11 cellular contexts compared by ENCODE assay signal in genomic region chr19:34994643-34995471, GRCh38. TPM values are rescaled to one million over a fixed set of nuclear protein-coding genes. Genes with fewer than 3 reads are reported as not detected.
DNase-seq lines count a peak whose midpoint lies in the region; ATAC-seq, FAIRE-seq and TF ChIP-seq lines count a peak whose summit lies in the region.
"Had no signal": no experiment of that assay in that cellular context is flagged by ENCODE, and none has a peak within 500 bp of the region (broad histone marks: within the 10 kb centered on the region; RNA-seq: fewer than 3 reads in every experiment).

No MANE protein-coding gene starts in this region.

- peak; percentile 52 for ATAC-seq in left ventricle myocardium superior
- no peak for ATAC-seq in HG03354 (IDR thresholded peaks at IDR 0.05; ENCODE audit: poor library complexity, severe bottlenecking, unreplicated experiment)
- no peak for ATAC-seq in foreskin keratinocyte

- WGBS in sigmoid colon, 2 donors = 28 to 66% methylated on average over 16 of the region's 16 CpGs

- FAIRE-seq in RCC 7860 (lab: Jason Lieb, UNC) = no peak

- H3K36me3 ChIP-seq in sigmoid colon = no peaks in the 10 kb centered on the region

- no peaks in the 10 kb centered on the region for H3K9me3 ChIP-seq in sigmoid colon

- no peak for TF ChIP-seq POLR2A in sigmoid colon (IDR thresholded peaks at IDR 0.05)

- intact Hi-C loops in left ventricle myocardium superior (cut with micrococcal nuclease) = no loop called here
- intact Hi-C loops in sigmoid colon (cut with DNase I) = no loop called here

- TF ChIP-seq CTCF in sigmoid colon (IDR thresholded peaks at IDR 0.05) (no peak), foreskin keratinocyte (conservative IDR thresholded peaks at IDR 0.05) (no peak)

- DNase-seq in DMS53 treated with DMSO at 0.1 percent for 48 hours (lab: John Stamatoyannopoulos, UW; ENCODE audit: unreplicated experiment) (peak; percentile 93), RCC 7860 (ENCODE audit: low spot score) (peak; percentile 17), left ventricle myocardium superior (peak; percentile 57), sigmoid colon (no peak), DMS79 treated with DMSO at 0.1 percent for 48 hours (lab: John Stamatoyannopoulos, UW) (no peak), RPMI8226 (no peak), foreskin keratinocyte (no peak)
- DNase-seq: DND-41; NCI-H526; stimulated activated CD4-positive, alpha-beta T cell treated with anti-CD3 and anti-CD28 coated beads, Interleukin-1b, Interleukin-23, amount 100 ng/mL, for 48 hours had no signal

- H3K4me3 ChIP-seq in sigmoid colon = no peak overlapping the region

- H3K27me3 ChIP-seq in sigmoid colon = no peaks in the 10 kb centered on the region
- H3K27me3 ChIP-seq in foreskin keratinocyte = no peaks in the 10 kb centered on the region

- peaks cover 0 to 13% (median 8%) of the 10 kb centered on the region in 4 donors for H3K4me1 ChIP-seq in sigmoid colon
- H3K4me1 ChIP-seq in foreskin keratinocyte = no peaks in the 10 kb centered on the region

- no peak for TF ChIP-seq EP300 in sigmoid colon (IDR thresholded peaks at IDR 0.05)

- H3K27ac ChIP-seq in sigmoid colon (peak overlapping the region; percentile 7 to 59 (median 20)), foreskin keratinocyte (no peak overlapping the region)

RNA-seq across cellular contexts. Expression of gene GRAMD1A, which starts 5.3 kb away (rescaled TPM):
- total RNA-seq in left ventricle myocardium superior (30.6 TPM), sigmoid colon (10 to 100 TPM; 27.1 to 58.9 (median 43.0) TPM), foreskin keratinocyte (26.4 and 27.5 TPM in 2 replicates)
- polyA plus RNA-seq in sigmoid colon (10 to 100 TPM in 2 of 3 donors, 1 to 10 TPM in 1; 5.1 to 41.1 (median 12.0) TPM), foreskin keratinocyte (34.0 and 38.7 TPM in 2 replicates)

RNA-seq across cellular contexts. Expression of gene ZNF792, which starts 30.8 kb away (rescaled TPM):
- total RNA-seq in left ventricle myocardium superior = 3.4 TPM
- 1 to 10 TPM; 3.1 to 6.4 (median 4.2) TPM for total RNA-seq in sigmoid colon
- polyA plus RNA-seq in sigmoid colon = 1 to 10 TPM; 1.4 to 3.0 (median 1.8) TPM
- 3.2 and 3.6 TPM in 2 replicates for total RNA-seq in foreskin keratinocyte
- polyA plus RNA-seq in foreskin keratinocyte = 0.72 and 0.95 TPM in 2 replicates

RNA-seq across cellular contexts. Expression of gene SCN1B, which starts 35.4 kb away (rescaled TPM):
- total RNA-seq in left ventricle myocardium superior = 45.7 TPM
- total RNA-seq in sigmoid colon = 10 to 100 TPM in 1 of 4 donors, 1 to 10 TPM in 3; 3.0 to 10.0 (median 6.6) TPM
- 1 to 10 TPM; 4.5 to 9.6 (median 4.9) TPM for polyA plus RNA-seq in sigmoid colon
- 0.21 and 0.48 TPM in 2 replicates for total RNA-seq in foreskin keratinocyte
- polyA plus RNA-seq in foreskin keratinocyte = 0.25 and 0.43 TPM in 2 replicates

RNA-seq across cellular contexts. Expression of gene HPN, which starts 46.7 kb away (rescaled TPM):
- 9.8 TPM for total RNA-seq in left ventricle myocardium superior
- total RNA-seq in sigmoid colon = under 1 TPM in 3 of 4 donors, not detected in 1; 0.36 to 0.95 (median 0.66) TPM
- 1 to 10 TPM in 1 of 3 donors, under 1 TPM in 1, not detected in 1; 0.61 to 1.8 TPM for polyA plus RNA-seq in sigmoid colon
- not detected in 2 replicates for total RNA-seq in foreskin keratinocyte
- not detected in 2 replicates for polyA plus RNA-seq in foreskin keratinocyte

Comparison
In these comparisons a context has a peak if more than half of its experiments do, and no peak if none do; other contexts are left out.
1. DNase-seq: peak in DMS53 treated with DMSO at 0.1 percent for 48 hours (single experiment), RCC 7860 (single experiment) and left ventricle myocardium superior (single experiment); none in sigmoid colon (single experiment), DMS79 treated with DMSO at 0.1 percent for 48 hours (single experiment), RPMI8226 (single experiment) and foreskin keratinocyte (0 of 2).